Comparison of ENCODE assay signal across 8 cellular contexts in the genomic region with DNA sequence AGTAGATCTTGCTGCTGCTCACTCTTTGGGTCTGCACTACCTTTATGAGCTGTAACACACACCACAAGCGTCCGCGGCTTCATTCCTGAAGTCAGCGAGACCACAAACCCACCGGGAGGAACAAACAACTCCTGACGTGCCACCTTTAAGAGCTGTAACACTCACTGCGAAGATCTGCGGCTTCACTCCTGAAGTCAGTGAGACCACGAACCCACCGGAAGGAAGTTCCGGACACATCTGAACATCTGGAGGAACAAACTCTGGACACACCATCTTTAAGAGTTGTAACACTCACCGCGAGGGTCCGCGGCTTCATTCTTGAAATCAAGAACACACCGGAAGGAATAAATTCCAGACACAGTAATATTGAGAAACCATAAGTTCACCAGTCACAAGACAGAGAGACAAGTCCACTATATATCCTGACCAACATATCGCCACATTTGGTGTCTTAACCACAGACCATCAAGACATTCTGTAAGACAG. TPM values are rescaled to one million over a fixed set of nuclear protein-coding genes. Genes with fewer than 3 reads are reported as not detected.
DNase-seq lines count a peak whose midpoint lies in the region; ATAC-seq, FAIRE-seq and TF ChIP-seq lines count a peak whose summit lies in the region.
"Not testable (repeated sequence)": the region's sequence is repeated elsewhere in the genome, so short reads cannot be mapped to it uniquely, and the experiment has no call there.

No MANE protein-coding gene starts in this region.

- H3K27me3 Mint-ChIP-seq in CD8-positive, alpha-beta T cell (ENCODE audit: low read depth); T-helper 17 cell; activated CD8-positive, alpha-beta memory T cell treated with anti-CD3 and anti-CD28 coated beads, Interleukin-2, amount 10 ng/mL, durations not matched to agents 7 days and 5 days; activated naive CD8-positive, alpha-beta T cell treated with anti-CD3 and anti-CD28 coated beads for 36 hours: not testable (repeated sequence)

- H3K9me3 ChIP-seq in CD8-positive, alpha-beta T cell (ENCODE audit: low read length); T-helper 17 cell (ENCODE audit: control insufficient read depth, low read length, poor library complexity, severe bottlenecking); small intestine (ENCODE audit: control insufficient read depth, low read depth): not testable (repeated sequence)

- CTCF ChIA-PET in CD8-positive, alpha-beta T cell (lab: Charles Lee), result interaction anchor here (0.7 to 5.4 kb wide), 5 partner anchors 8 to 97 kb away, joined by 3 to 37 read pairs (median 3); no protein-coding TSS in a partner anchor
- CTCF ChIA-PET in activated CD8-positive, alpha-beta memory T cell treated with anti-CD3 and anti-CD28 coated beads, Interleukin-2, amount 10 ng/mL, durations not matched to agents 7 days and 5 days (lab: Charles Lee), result interaction anchor here (0.9 to 4.7 kb wide), 8 partner anchors 11 to 98 kb away, joined by 3 to 37 read pairs (median 4); no protein-coding TSS in a partner anchor

- not testable (repeated sequence) for H3K36me3 ChIP-seq in CD8-positive, alpha-beta T cell (ENCODE audit: insufficient read depth, low read length); small intestine (ENCODE audit: control insufficient read depth in 2 of 2, insufficient read depth in 2 of 2, low read length in 2 of 2)

- peaks cover 68% of the 10 kb centered on the region for H3K4me1 Mint-ChIP-seq in CD8-positive, alpha-beta T cell (ENCODE audit: low read depth)
- peaks cover 43% of the 10 kb centered on the region for H3K4me1 Mint-ChIP-seq in T-helper 17 cell
- peaks cover 54% of the 10 kb centered on the region for H3K4me1 Mint-ChIP-seq in activated CD8-positive, alpha-beta memory T cell treated with anti-CD3 and anti-CD28 coated beads, Interleukin-2, amount 10 ng/mL, durations not matched to agents 7 days and 5 days
- H3K4me1 Mint-ChIP-seq in activated naive CD8-positive, alpha-beta T cell treated with anti-CD3 and anti-CD28 coated beads for 36 hours, result peaks cover 53% of the 10 kb centered on the region

- POLR2A ChIA-PET in CD8-positive, alpha-beta T cell (lab: Charles Lee), result interaction anchor here (0.9 to 3.5 kb wide), 5 partner anchors 12 to 51 kb away, joined by 3 to 31 read pairs (median 6); no protein-coding TSS in a partner anchor

- FAIRE-seq in small intestine (lab: Jason Lieb, UNC), result not testable (repeated sequence)

- not testable (repeated sequence) for H3K27me3 ChIP-seq in CD8-positive, alpha-beta T cell (ENCODE audit: insufficient read depth, low read length); small intestine (ENCODE audit: control insufficient read depth in 2 of 2, insufficient read depth in 2 of 2, low read length in 2 of 2)

- TF ChIP-seq CTCF in CD8-positive, alpha-beta T cell (IDR thresholded peaks at IDR 0.05), result not testable (repeated sequence)

- H3K4me3 Mint-ChIP-seq in CD8-positive, alpha-beta T cell, result peak overlapping the region; percentile 69
- peak overlapping the region; percentile 76 for H3K4me3 Mint-ChIP-seq in T-helper 17 cell
- peak overlapping the region; percentile 62 for H3K4me3 Mint-ChIP-seq in activated CD8-positive, alpha-beta memory T cell treated with anti-CD3 and anti-CD28 coated beads, Interleukin-2, amount 10 ng/mL, durations not matched to agents 7 days and 5 days
- peak overlapping the region; percentile 53 for H3K4me3 Mint-ChIP-seq in activated naive CD8-positive, alpha-beta T cell treated with anti-CD3 and anti-CD28 coated beads for 36 hours

- ATAC-seq in CD8-positive, alpha-beta T cell, result peak; percentile 41
- peak; percentile 64 for ATAC-seq in GM21381 (IDR thresholded peaks at IDR 0.05; ENCODE audit: unreplicated experiment)
- peak; percentile 68 for ATAC-seq in HG03135 (IDR thresholded peaks at IDR 0.05; ENCODE audit: unreplicated experiment)
- peak; percentile 56 for ATAC-seq in T-helper 17 cell
- peak; percentile 68 for ATAC-seq in activated CD8-positive, alpha-beta memory T cell treated with anti-CD3 and anti-CD28 coated beads, Interleukin-2, amount 10 ng/mL, durations not matched to agents 7 days and 5 days

- H3K4me1 ChIP-seq in CD8-positive, alpha-beta T cell (ENCODE audit: insufficient read depth, low read length), result peaks cover 37% of the 10 kb centered on the region
- not testable (repeated sequence) for H3K4me1 ChIP-seq in small intestine (ENCODE audit: control insufficient read depth in 2 of 2, insufficient read depth in 1 of 2, low read depth in 1 of 2, low read length in 1 of 2)

- intact Hi-C loops in CD8-positive, alpha-beta T cell (cut with DNase I, micrococcal nuclease), result loop anchor here (1.0 to 2.0 kb wide), 2 partner anchors 14 to 29 kb away; no protein-coding TSS in a partner anchor

- WGBS in small intestine, 3 donors, result 72 to 85% (median 73%) methylated on average over 17 of the region's 17 CpGs

- H3K36me3 Mint-ChIP-seq in CD8-positive, alpha-beta T cell; T-helper 17 cell (ENCODE audit: low read depth): not testable (repeated sequence)
- H3K36me3 Mint-ChIP-seq in activated CD8-positive, alpha-beta memory T cell treated with anti-CD3 and anti-CD28 coated beads, Interleukin-2, amount 10 ng/mL, durations not matched to agents 7 days and 5 days, result peaks cover 35% of the 10 kb centered on the region
- peaks cover 11% of the 10 kb centered on the region for H3K36me3 Mint-ChIP-seq in activated naive CD8-positive, alpha-beta T cell treated with anti-CD3 and anti-CD28 coated beads for 36 hours

- H3K27ac Mint-ChIP-seq in CD8-positive, alpha-beta T cell, result peak overlapping the region; percentile 90
- H3K27ac Mint-ChIP-seq in T-helper 17 cell, result peak overlapping the region; percentile 95
- peak overlapping the region; percentile 80 for H3K27ac Mint-ChIP-seq in activated CD8-positive, alpha-beta memory T cell treated with anti-CD3 and anti-CD28 coated beads, Interleukin-2, amount 10 ng/mL, durations not matched to agents 7 days and 5 days
- H3K27ac Mint-ChIP-seq in activated naive CD8-positive, alpha-beta T cell treated with anti-CD3 and anti-CD28 coated beads for 36 hours, result peak overlapping the region; percentile 81

- peak overlapping the region; percentile 39 for H3K27ac ChIP-seq in CD8-positive, alpha-beta T cell (ENCODE audit: low read depth, low read length)
- H3K27ac ChIP-seq in small intestine (ENCODE audit: low read depth in 1 of 2, low read length in 1 of 2), result peak overlapping the region in 1 of 2 donors; percentile 21

- not testable (repeated sequence) for H3K9me3 Mint-ChIP-seq in CD8-positive, alpha-beta T cell; activated CD8-positive, alpha-beta memory T cell treated with anti-CD3 and anti-CD28 coated beads, Interleukin-2, amount 10 ng/mL, durations not matched to agents 7 days and 5 days (ENCODE audit: low read depth); activated naive CD8-positive, alpha-beta T cell treated with anti-CD3 and anti-CD28 coated beads for 36 hours

- H3K4me3 ChIP-seq in CD8-positive, alpha-beta T cell (ENCODE audit: low read depth, low read length); small intestine (ENCODE audit: low read depth in 1 of 2, low read length in 2 of 2): not testable (repeated sequence)

- DNase-seq in CD8-positive, alpha-beta T cell, result peak; percentile 51 to 86 (median 72)
- DNase-seq in T-helper 17 cell, result peak in 2 of 3 donors; percentile 31 to 42
- peak; percentile 95 for DNase-seq in activated CD8-positive, alpha-beta memory T cell treated with anti-CD3 and anti-CD28 coated beads, Interleukin-2, amount 10 ng/mL, durations not matched to agents 7 days and 5 days
- peak; percentile 79 for DNase-seq in activated naive CD8-positive, alpha-beta T cell treated with anti-CD3 and anti-CD28 coated beads for 36 hours
- DNase-seq in small intestine, result peak; percentile 31
- peak; percentile 27 to 31 for DNase-seq in stimulated activated CD8-positive, alpha-beta memory T cell treated with anti-CD3 and anti-CD28 coated beads, Interleukin-4, amount 100 ng/mL, for 4 hours (ENCODE audit: low read depth in 2 of 2, low spot score in 1 of 2)

RNA-seq across cellular contexts. Expression of a gene that starts 58.4 kb away (rescaled TPM):
- total RNA-seq in CD8-positive, alpha-beta T cell, result 100 to 1,000 TPM; 111 to 116 TPM
- 10 to 100 TPM; 87.3 to 94.4 TPM for total RNA-seq in T-helper 17 cell
- 10 to 100 TPM; 41.4 to 51.9 TPM for total RNA-seq in activated CD8-positive, alpha-beta memory T cell treated with anti-CD3 and anti-CD28 coated beads, Interleukin-2, amount 10 ng/mL, durations not matched to agents 7 days and 5 days
- 10 to 100 TPM; 37.0 to 40.2 TPM for total RNA-seq in activated naive CD8-positive, alpha-beta T cell treated with anti-CD3 and anti-CD28 coated beads for 36 hours
- polyA plus RNA-seq in small intestine, result 1 to 10 TPM; 6.0 to 9.9 (median 6.2) TPM

Comparison
In these comparisons a context has a peak if more than half of its experiments do, and no peak if none do; other contexts are left out.
1. DNase-seq: peak in every context shown above with its lines; median percentile 95 in activated CD8-positive, alpha-beta memory T cell treated with anti-CD3 and anti-CD28 coated beads, Interleukin-2, amount 10 ng/mL, durations not matched to agents 7 days and 5 days; 79 in activated naive CD8-positive, alpha-beta T cell treated with anti-CD3 and anti-CD28 coated beads for 36 hours; 72 in CD8-positive, alpha-beta T cell; 36 in T-helper 17 cell; 31 in small intestine; 29 in stimulated activated CD8-positive, alpha-beta memory T cell treated with anti-CD3 and anti-CD28 coated beads, Interleukin-4, amount 100 ng/mL, for 4 hours.